20 cellular contexts compared by ENCODE assay signal in genomic region chr11:63547076-63547475, GRCh38. TPM values are rescaled to one million over a fixed set of nuclear protein-coding genes. Genes with fewer than 3 reads are reported as not detected.
A peak's percentile ranks its signal among the peaks of the same experiment; 100 is the strongest.
DNase-seq lines count a peak whose midpoint lies in the region; ATAC-seq and TF ChIP-seq lines count a peak whose summit lies in the region.
"Had no signal": no experiment of that assay in that cellular context is flagged by ENCODE, and none has a peak within 500 bp of the region (broad histone marks: within the 10 kb centered on the region; RNA-seq: fewer than 3 reads in every experiment).

No MANE protein-coding gene starts in this region.

- H3K4me3 ChIP-seq in right lobe of liver: no peak overlapping the region

- CTCF ChIA-PET in activated CD8-positive, alpha-beta T cell treated with anti-CD3 and anti-CD28 coated beads for 36 hours (lab: Charles Lee): interaction anchor here (2.8 kb wide), 1 partner anchor 11 kb away, joined by 7 read pairs; the partner anchor contains the start of gene PLAAT4
- CTCF ChIA-PET in activated CD8-positive, alpha-beta T cell treated with anti-CD3 and anti-CD28 coated beads, Interleukin-2, amount 10 ng/mL, durations not matched to agents 7 days and 5 days (lab: Charles Lee): no interaction called here
- CTCF ChIA-PET in Calu3 (lab: Charles Lee) (no interaction called here), WTC11 (lab: Charles Lee) (no interaction called here)

- no peaks in the 10 kb centered on the region for H3K9me3 Mint-ChIP-seq in activated CD8-positive, alpha-beta T cell treated with anti-CD3 and anti-CD28 coated beads for 36 hours
- H3K9me3 Mint-ChIP-seq in activated CD8-positive, alpha-beta T cell treated with anti-CD3 and anti-CD28 coated beads, Interleukin-2, amount 10 ng/mL, durations not matched to agents 7 days and 5 days (ENCODE audit: insufficient read depth): no peaks in the 10 kb centered on the region
- H3K9me3 Mint-ChIP-seq in Calu3 (ENCODE audit: low read depth, unreplicated experiment) (no peaks in the 10 kb centered on the region), immature natural killer cell (no peaks in the 10 kb centered on the region), osteocyte (ENCODE audit: unreplicated experiment) (no peaks in the 10 kb centered on the region), WTC11 (peaks cover 15% of the 10 kb centered on the region)

- H3K4me1 Mint-ChIP-seq in activated CD8-positive, alpha-beta T cell treated with anti-CD3 and anti-CD28 coated beads for 36 hours (ENCODE audit: low read depth): peaks cover 29% of the 10 kb centered on the region
- peaks cover 20% of the 10 kb centered on the region for H3K4me1 Mint-ChIP-seq in activated CD8-positive, alpha-beta T cell treated with anti-CD3 and anti-CD28 coated beads, Interleukin-2, amount 10 ng/mL, durations not matched to agents 7 days and 5 days (ENCODE audit: low read depth)
- H3K4me1 Mint-ChIP-seq in Calu3 (ENCODE audit: low read depth, unreplicated experiment): no peaks in the 10 kb centered on the region
- H3K4me1 Mint-ChIP-seq in immature natural killer cell: peaks cover 51 to 62% of the 10 kb centered on the region in 2 donors
- no peaks in the 10 kb centered on the region for H3K4me1 Mint-ChIP-seq in osteocyte (ENCODE audit: unreplicated experiment)
- peaks cover 11% of the 10 kb centered on the region for H3K4me1 Mint-ChIP-seq in WTC11

- 100% methylated on average over 1 of the region's 1 CpG for WGBS in right lobe of liver (ENCODE audit: insufficient coverage, low coverage, low lambda C conversion rate, missing lambda C conversion rate)

- TF ChIP-seq CTCF in activated CD8-positive, alpha-beta T cell treated with anti-CD3 and anti-CD28 coated beads for 36 hours (IDR thresholded peaks at IDR 0.05): no peak
- TF ChIP-seq CTCF in Calu3 (IDR thresholded peaks at IDR 0.05; ENCODE audit: unreplicated experiment) (no peak), osteocyte (IDR thresholded peaks at IDR 0.05) (no peak), WTC11 (IDR thresholded peaks at IDR 0.05) (no peak), right lobe of liver (IDR thresholded peaks at IDR 0.05) (no peak)

- intact Hi-C loops in activated CD8-positive, alpha-beta T cell treated with anti-CD3 and anti-CD28 coated beads for 36 hours (cut with micrococcal nuclease): no loop called here
- intact Hi-C loops in Calu3 (cut with micrococcal nuclease; ENCODE audit: unreplicated experiment) (no loop called here), right lobe of liver (cut with DNase I) (no loop called here)

- H3K36me3 Mint-ChIP-seq in activated CD8-positive, alpha-beta T cell treated with anti-CD3 and anti-CD28 coated beads for 36 hours (ENCODE audit: low read depth): peaks cover 3% of the 10 kb centered on the region
- H3K36me3 Mint-ChIP-seq in activated CD8-positive, alpha-beta T cell treated with anti-CD3 and anti-CD28 coated beads, Interleukin-2, amount 10 ng/mL, durations not matched to agents 7 days and 5 days (ENCODE audit: low read depth): peaks cover 52% of the 10 kb centered on the region
- H3K36me3 Mint-ChIP-seq in Calu3 (ENCODE audit: insufficient read depth, unreplicated experiment) (no peaks in the 10 kb centered on the region), immature natural killer cell (peaks cover 21 to 38% (median 29%) of the 10 kb centered on the region in 3 donors), osteocyte (ENCODE audit: unreplicated experiment) (no peaks in the 10 kb centered on the region), WTC11 (peaks cover 5% of the 10 kb centered on the region)

- ATAC-seq in activated CD8-positive, alpha-beta T cell treated with anti-CD3 and anti-CD28 coated beads for 36 hours: no peak
- no peak for ATAC-seq in activated CD8-positive, alpha-beta T cell treated with anti-CD3 and anti-CD28 coated beads, Interleukin-2, amount 10 ng/mL, durations not matched to agents 7 days and 5 days
- ATAC-seq in WTC11 (no peak), right lobe of liver (no peak)
- ATAC-seq: PC-3 had no signal

- POLR2A ChIA-PET in activated CD8-positive, alpha-beta T cell treated with anti-CD3 and anti-CD28 coated beads for 36 hours (lab: Charles Lee): interaction anchor here (1.3 to 3.7 kb wide), 2 partner anchors 10 to 14 kb away, joined by 3 to 17 read pairs; partner anchors contain the start of gene PLAAT4
- POLR2A ChIA-PET in activated CD8-positive, alpha-beta T cell treated with anti-CD3 and anti-CD28 coated beads, Interleukin-2, amount 10 ng/mL, durations not matched to agents 7 days and 5 days (lab: Charles Lee): interaction anchor here (0.7 to 3.4 kb wide), 2 partner anchors 10 to 39 kb away, joined by 3 to 16 read pairs; partner anchors contain the start of gene PLAAT4
- POLR2A ChIA-PET in WTC11 (lab: Charles Lee): interaction anchor here (0.5 kb wide), 1 partner anchor 10 kb away, joined by 3 read pairs; no protein-coding TSS in a partner anchor

- BruUV-seq in Calu3 (replicated peaks; lab: Mats Ljungman, UMichigan): no TSS peak

- H3K4me1 ChIP-seq in right lobe of liver: no peaks in the 10 kb centered on the region
- H3K4me1 ChIP-seq: BE2C had no signal

- H3K9me3 ChIP-seq in right lobe of liver: no peaks in the 10 kb centered on the region
- H3K9me3 ChIP-seq: BE2C had no signal

- DNase-seq in activated CD8-positive, alpha-beta T cell treated with anti-CD3 and anti-CD28 coated beads for 36 hours: no peak
- no peak for DNase-seq in activated CD8-positive, alpha-beta T cell treated with anti-CD3 and anti-CD28 coated beads, Interleukin-2, amount 10 ng/mL, durations not matched to agents 7 days and 5 days
- DNase-seq in Calu3: no peak
- DNase-seq in immature natural killer cell: no peak
- DNase-seq in osteocyte (ENCODE audit: extremely low spot score, unreplicated experiment): peak; percentile 46
- DNase-seq in WTC11 (ENCODE audit: low spot score): no peak
- DNase-seq in right lobe of liver: no peak
- no peak for DNase-seq in stimulated activated CD4-positive, alpha-beta T cell treated with anti-CD3 and anti-CD28 coated beads, Interleukin-4, amount 100 ng/mL, for 1 hour
- DNase-seq: BE2C, DMS 273 treated with DMSO at 0.1 percent for 48 hours, GF-D8, KBM-7, NCI-H1417 treated with DMSO at 0.1 percent for 48 hours, NCI-H2029, NCI-H446 treated with DMSO at 0.1 percent for 48 hours, NCI-H748 treated with DMSO at 0.1 percent for 48 hours, PC-3 had no signal

- H3K4me3 Mint-ChIP-seq in activated CD8-positive, alpha-beta T cell treated with anti-CD3 and anti-CD28 coated beads for 36 hours: no peak overlapping the region
- H3K4me3 Mint-ChIP-seq in activated CD8-positive, alpha-beta T cell treated with anti-CD3 and anti-CD28 coated beads, Interleukin-2, amount 10 ng/mL, durations not matched to agents 7 days and 5 days: no peak overlapping the region
- H3K4me3 Mint-ChIP-seq in Calu3 (ENCODE audit: low read depth, unreplicated experiment) (no peak overlapping the region), immature natural killer cell (no peak overlapping the region), osteocyte (ENCODE audit: unreplicated experiment) (no peak overlapping the region), WTC11 (no peak overlapping the region)

- H3K36me3 ChIP-seq in right lobe of liver: peaks cover 0 to 6% (median 0%) of the 10 kb centered on the region in 4 donors
- H3K36me3 ChIP-seq: BE2C had no signal

- H3K27ac ChIP-seq in right lobe of liver: no peak overlapping the region
- H3K27ac ChIP-seq: 22Rv1 had no signal

- H3K27ac Mint-ChIP-seq in activated CD8-positive, alpha-beta T cell treated with anti-CD3 and anti-CD28 coated beads for 36 hours: peak overlapping the region; percentile 11
- H3K27ac Mint-ChIP-seq in activated CD8-positive, alpha-beta T cell treated with anti-CD3 and anti-CD28 coated beads, Interleukin-2, amount 10 ng/mL, durations not matched to agents 7 days and 5 days: no peak overlapping the region
- H3K27ac Mint-ChIP-seq in Calu3 (ENCODE audit: unreplicated experiment) (peak overlapping the region; percentile 21), immature natural killer cell (peak overlapping the region; percentile 47 to 86 (median 58)), osteocyte (ENCODE audit: unreplicated experiment) (no peak overlapping the region), WTC11 (no peak overlapping the region)

- no peaks in the 10 kb centered on the region for H3K27me3 Mint-ChIP-seq in activated CD8-positive, alpha-beta T cell treated with anti-CD3 and anti-CD28 coated beads for 36 hours
- H3K27me3 Mint-ChIP-seq in activated CD8-positive, alpha-beta T cell treated with anti-CD3 and anti-CD28 coated beads, Interleukin-2, amount 10 ng/mL, durations not matched to agents 7 days and 5 days (ENCODE audit: low read depth): no peaks in the 10 kb centered on the region
- no peaks in the 10 kb centered on the region for H3K27me3 Mint-ChIP-seq in Calu3 (ENCODE audit: unreplicated experiment)
- H3K27me3 Mint-ChIP-seq in immature natural killer cell (ENCODE audit: low read depth in 3 of 3): peaks cover 1 to 3% (median 1%) of the 10 kb centered on the region in 3 donors
- H3K27me3 Mint-ChIP-seq in osteocyte (ENCODE audit: unreplicated experiment): peaks cover 37% of the 10 kb centered on the region
- peaks cover 5% of the 10 kb centered on the region for H3K27me3 Mint-ChIP-seq in WTC11 (ENCODE audit: low read depth)

- no peaks in the 10 kb centered on the region for H3K27me3 ChIP-seq in right lobe of liver
- H3K27me3 ChIP-seq: BE2C had no signal

- TF ChIP-seq POLR2A in right lobe of liver (IDR thresholded peaks at IDR 0.05): no peak

RNA-seq across cellular contexts. Expression of gene PLAAT4, which starts 10.5 kb away (rescaled TPM):
- total RNA-seq in activated CD8-positive, alpha-beta T cell treated with anti-CD3 and anti-CD28 coated beads for 36 hours: 10 to 100 TPM; 24.1 to 26.2 TPM
- 10 to 100 TPM; 97.5 to 99.8 TPM for total RNA-seq in activated CD8-positive, alpha-beta T cell treated with anti-CD3 and anti-CD28 coated beads, Interleukin-2, amount 10 ng/mL, durations not matched to agents 7 days and 5 days
- total RNA-seq in Calu3 (2022) (157 and 269 TPM in 2 replicates), osteocyte (7.3 and 8.5 TPM in 2 replicates), WTC11 (2021) (1.1 to 2.9 TPM (median 1.4 TPM) in 3 replicates), right lobe of liver (10 to 100 TPM; 15.9 to 56.8 (median 47.0) TPM)
- polyA plus RNA-seq in immature natural killer cell: 100 to 1,000 TPM; 886 to 933 (median 906) TPM

RNA-seq across cellular contexts. Expression of gene PLAAT2, which starts 16.1 kb away (rescaled TPM):
- under 1 TPM in 1 of 2 experiments, not detected in 1; 0.38 TPM for total RNA-seq in activated CD8-positive, alpha-beta T cell treated with anti-CD3 and anti-CD28 coated beads for 36 hours
- total RNA-seq in activated CD8-positive, alpha-beta T cell treated with anti-CD3 and anti-CD28 coated beads, Interleukin-2, amount 10 ng/mL, durations not matched to agents 7 days and 5 days: under 1 TPM in 1 of 2 experiments, not detected in 1; 0.57 TPM
- total RNA-seq in Calu3 (2022): 7.3 and 9.5 TPM in 2 replicates
- 1 to 10 TPM in 2 of 3 donors, not detected in 1; 2.8 to 3.0 TPM for polyA plus RNA-seq in immature natural killer cell
- not detected in 2 replicates for total RNA-seq in osteocyte
- 0.25 to 0.66 TPM (median 0.55 TPM) in 3 replicates for total RNA-seq in WTC11 (2021)
- 1 to 10 TPM in 2 of 6 experiments, under 1 TPM in 1, not detected in 3; 0.42 to 2.2 (median 1.1) TPM for total RNA-seq in right lobe of liver
- total RNA-seq: Daoy had no signal
- polyA plus RNA-seq: AG04450 had no signal

RNA-seq across cellular contexts. Expression of gene LGALS12, which starts 41.2 kb away (rescaled TPM):
- total RNA-seq in activated CD8-positive, alpha-beta T cell treated with anti-CD3 and anti-CD28 coated beads for 36 hours: not detected
- total RNA-seq in activated CD8-positive, alpha-beta T cell treated with anti-CD3 and anti-CD28 coated beads, Interleukin-2, amount 10 ng/mL, durations not matched to agents 7 days and 5 days: not detected
- total RNA-seq in Calu3 (2022): not detected in 2 replicates
- 1 to 10 TPM in 1 of 3 donors, not detected in 2; 1.7 TPM for polyA plus RNA-seq in immature natural killer cell
- not detected in 2 replicates for total RNA-seq in osteocyte
- total RNA-seq in WTC11 (2021): 1.1 to 1.4 TPM (median 1.4 TPM) in 3 replicates
- total RNA-seq in right lobe of liver: under 1 TPM in 1 of 6 experiments, not detected in 5; 0.15 TPM
- total RNA-seq: Daoy had no signal
- polyA plus RNA-seq: AG04450 had no signal

RNA-seq across cellular contexts. Expression of gene PLAAT5, which starts 56.1 kb away (rescaled TPM):
- under 1 TPM; 0.16 to 0.29 TPM for total RNA-seq in activated CD8-positive, alpha-beta T cell treated with anti-CD3 and anti-CD28 coated beads for 36 hours
- total RNA-seq in activated CD8-positive, alpha-beta T cell treated with anti-CD3 and anti-CD28 coated beads, Interleukin-2, amount 10 ng/mL, durations not matched to agents 7 days and 5 days: under 1 TPM; 0.11 to 0.68 TPM
- total RNA-seq in Calu3 (2022): 0.42 and 0.57 TPM in 2 replicates
- polyA plus RNA-seq in immature natural killer cell: 1 to 10 TPM in 2 of 3 donors, under 1 TPM in 1; 0.63 to 3.8 (median 1.5) TPM
- not detected in 2 replicates for total RNA-seq in osteocyte
- 14.7 to 23.0 TPM (median 16.0 TPM) in 3 replicates for total RNA-seq in WTC11 (2021)
- not detected for total RNA-seq in right lobe of liver
- total RNA-seq: Daoy, PC-3 had no signal
- polyA plus RNA-seq: AG04450 had no signal

Comparison
In these comparisons a context has a peak if more than half of its experiments do, and no peak if none do; other contexts are left out.
1. H3K27ac Mint-ChIP-seq: peak in activated CD8-positive, alpha-beta T cell treated with anti-CD3 and anti-CD28 coated beads for 36 hours (single experiment), Calu3 (single experiment) and immature natural killer cell (6 of 6); none in activated CD8-positive, alpha-beta T cell treated with anti-CD3 and anti-CD28 coated beads, Interleukin-2, amount 10 ng/mL, durations not matched to agents 7 days and 5 days (single experiment), osteocyte (single experiment) and WTC11 (single experiment).